ENCODE assay signal across 18 cellular contexts in genomic region chr22:49232319-49233067, GRCh38.
"Had no signal": no experiment of that assay in that cellular context is flagged by ENCODE, and none has a peak within 500 bp of the region (broad histone marks: within the 10 kb centered on the region; RNA-seq: fewer than 3 reads in every experiment).

No MANE protein-coding gene starts in this region.

- H3K9me3 Mint-ChIP-seq: activated CD8-positive, alpha-beta T cell treated with anti-CD3 and anti-CD28 coated beads for 36 hours; activated naive CD4-positive, alpha-beta T cell treated with anti-CD3 and anti-CD28 coated beads, Interleukin-2, amount 50 U/mL, for 24 hours; activated T-cell treated with anti-CD3 and anti-CD28 coated beads, Interleukin-2, amount 50 U/mL, for 4 hours; effector memory CD8-positive, alpha-beta T cell; nephron progenitor cell; stimulated activated effector memory CD8-positive, alpha-beta T cell treated with anti-CD3 and anti-CD28 coated beads, Interleukin-12 subunit alpha, Interleukin-12 subunit beta, amount 100 ng/mL, for 72 hours had no signal

- H3K4me2 ChIP-seq: smooth muscle cell had no signal

- H3K27me3 ChIP-seq: ascending aorta had no signal

- H3K27me3 Mint-ChIP-seq: activated CD8-positive, alpha-beta T cell treated with anti-CD3 and anti-CD28 coated beads for 36 hours had no signal

- H3K36me3 Mint-ChIP-seq: activated naive CD4-positive, alpha-beta T cell treated with anti-CD3 and anti-CD28 coated beads, Interleukin-2, amount 50 U/mL, for 24 hours; stimulated activated effector memory CD8-positive, alpha-beta T cell treated with anti-CD3 and anti-CD28 coated beads, Interleukin-12 subunit alpha, Interleukin-12 subunit beta, amount 100 ng/mL, for 72 hours had no signal

- H3K9me3 ChIP-seq: ascending aorta, prostate gland, stomach, thoracic aorta had no signal

- H3K27ac Mint-ChIP-seq: activated CD8-positive, alpha-beta T cell treated with anti-CD3 and anti-CD28 coated beads for 36 hours; activated naive CD4-positive, alpha-beta T cell treated with anti-CD3 and anti-CD28 coated beads, Interleukin-2, amount 50 U/mL, for 24 hours; effector memory CD8-positive, alpha-beta T cell; nephron progenitor cell; stimulated activated effector memory CD8-positive, alpha-beta T cell treated with anti-CD3 and anti-CD28 coated beads, Interleukin-12 subunit alpha, Interleukin-12 subunit beta, amount 100 ng/mL, for 72 hours had no signal

- DNase-seq: activated CD8-positive, alpha-beta memory T cell treated with anti-CD3 and anti-CD28 coated beads, Interleukin-2, amount 50 U/mL, for 4 hours; activated CD8-positive, alpha-beta T cell treated with anti-CD3 and anti-CD28 coated beads for 36 hours; activated T-cell treated with anti-CD3 and anti-CD28 coated beads, Interleukin-2, amount 50 U/mL, for 4 hours; cerebellar nuclear complex; dermis blood vessel endothelial cell; effector memory CD8-positive, alpha-beta T cell; midbrain; nephron progenitor cell; stimulated activated CD4-positive, alpha-beta T cell treated with anti-CD3 and anti-CD28 coated beads, Interleukin-4, amount 100 ng/mL, for 24 hours; stomach had no signal

- H3K4me3 Mint-ChIP-seq: activated CD8-positive, alpha-beta T cell treated with anti-CD3 and anti-CD28 coated beads for 36 hours; activated naive CD4-positive, alpha-beta T cell treated with anti-CD3 and anti-CD28 coated beads, Interleukin-2, amount 50 U/mL, for 24 hours; activated T-cell treated with anti-CD3 and anti-CD28 coated beads, Interleukin-2, amount 50 U/mL, for 4 hours; effector memory CD8-positive, alpha-beta T cell; nephron progenitor cell; stimulated activated effector memory CD8-positive, alpha-beta T cell treated with anti-CD3 and anti-CD28 coated beads, Interleukin-12 subunit alpha, Interleukin-12 subunit beta, amount 100 ng/mL, for 72 hours had no signal

- ATAC-seq: activated CD8-positive, alpha-beta T cell treated with anti-CD3 and anti-CD28 coated beads for 36 hours; activated T-cell treated with anti-CD3 and anti-CD28 coated beads, Interleukin-2, amount 50 U/mL, for 4 hours; effector memory CD8-positive, alpha-beta T cell; sciatic nerve; stimulated activated effector memory CD8-positive, alpha-beta T cell treated with anti-CD3 and anti-CD28 coated beads, Interleukin-12 subunit alpha, Interleukin-12 subunit beta, amount 100 ng/mL, for 72 hours had no signal

- H3K36me3 ChIP-seq: ascending aorta, prostate gland, stomach, thoracic aorta had no signal

- H3K4me1 ChIP-seq: ascending aorta, prostate gland, stomach had no signal

- H3K27ac ChIP-seq: ascending aorta, prostate gland, SK-N-MC, stomach, thoracic aorta had no signal

- H3K4me1 Mint-ChIP-seq: activated naive CD4-positive, alpha-beta T cell treated with anti-CD3 and anti-CD28 coated beads, Interleukin-2, amount 50 U/mL, for 24 hours; nephron progenitor cell; stimulated activated effector memory CD8-positive, alpha-beta T cell treated with anti-CD3 and anti-CD28 coated beads, Interleukin-12 subunit alpha, Interleukin-12 subunit beta, amount 100 ng/mL, for 72 hours had no signal

- H3K4me3 ChIP-seq: ascending aorta, prostate gland, SK-N-MC, smooth muscle cell, stomach, thoracic aorta had no signal
